18 cellular contexts compared by ENCODE assay signal in genomic region chr5:1026700-1027621, GRCh38. TPM values are rescaled to one million over a fixed set of nuclear protein-coding genes. Genes with fewer than 3 reads are reported as not detected.
DNase-seq lines count a peak whose midpoint lies in the region; ATAC-seq and TF ChIP-seq lines count a peak whose summit lies in the region.
"Had no signal": no experiment of that assay in that cellular context is flagged by ENCODE, and none has a peak within 500 bp of the region (broad histone marks: within the 10 kb centered on the region; RNA-seq: fewer than 3 reads in every experiment).

No MANE protein-coding gene starts in this region.

- H3K4me1 Mint-ChIP-seq in activated CD4-positive, alpha-beta T cell treated with anti-CD3 and anti-CD28 coated beads for 36 hours, result no peaks in the 10 kb centered on the region
- H3K4me1 Mint-ChIP-seq: CD4-positive, CD25-positive, alpha-beta regulatory T cell had no signal

- CTCF ChIA-PET in activated CD4-positive, alpha-beta T cell treated with anti-CD3 and anti-CD28 coated beads for 36 hours (lab: Charles Lee), result no interaction called here

- peaks cover 0 to 8% (median 0%) of the 10 kb centered on the region in 7 donors for H3K27me3 ChIP-seq in heart right ventricle
- H3K27me3 ChIP-seq in osteoblast (ENCODE audit: insufficient read depth, low read length), result no peaks in the 10 kb centered on the region

- intact Hi-C loops in Right ventricle myocardium superior (cut with DNase I) (no loop called here), cardiac septum (cut with DNase I) (no loop called here), heart right ventricle (cut with DNase I) (no loop called here)
- intact Hi-C loops in activated CD4-positive, alpha-beta T cell treated with anti-CD3 and anti-CD28 coated beads for 36 hours (cut with DNase I, micrococcal nuclease), result no loop called here

- H3K4me2 ChIP-seq in osteoblast (ENCODE audit: insufficient read depth, low read length), result no peak overlapping the region

- WGBS in heart right ventricle, 2 donors, result 78 to 83% methylated on average over 29 of the region's 29 CpGs

- POLR2A ChIA-PET in activated CD4-positive, alpha-beta T cell treated with anti-CD3 and anti-CD28 coated beads for 36 hours (lab: Charles Lee), result no interaction called here

- DNase-seq in Right ventricle myocardium superior (peak; percentile 48), cardiac septum (ENCODE audit: low spot score) (no peak), heart right ventricle (peak in 1 of 2 donors; percentile 14), osteoblast (ENCODE audit: insufficient read length, low spot score, missing footprints) (peak; percentile 78), GM13976 (ENCODE audit: low spot score) (no peak), medulla oblongata (ENCODE audit: extremely low spot score) (no peak)
- DNase-seq in activated CD4-positive, alpha-beta T cell treated with anti-CD3 and anti-CD28 coated beads for 36 hours, result no peak
- DNase-seq: Calu3; CD4-positive, CD25-positive, alpha-beta regulatory T cell; DMS79; HCEC 1CT; NCI-H1436 treated with DMSO at 0.1 percent for 48 hours; NCI-H2081; NCI-H526 treated with DMSO at 0.1 percent for 48 hours; NK-92 treated with Interleukin-12 subunit alpha and Interleukin-12 subunit beta, amount 100 ng/mL, for 24 hours; PC-3 had no signal

- no peaks in the 10 kb centered on the region for H3K79me2 ChIP-seq in osteoblast (ENCODE audit: insufficient read depth, low read length)

- H3K27ac Mint-ChIP-seq in activated CD4-positive, alpha-beta T cell treated with anti-CD3 and anti-CD28 coated beads for 36 hours, result no peak overlapping the region
- H3K27ac Mint-ChIP-seq: CD4-positive, CD25-positive, alpha-beta regulatory T cell had no signal

- in situ Hi-C loops in GM13976 (cut with MboI; ENCODE audit: low sequenced_read_pairs, unreplicated experiment), result no loop called here

- peak; percentile 48 for ATAC-seq in Right ventricle myocardium superior (ENCODE audit: poor library complexity)
- ATAC-seq in heart right ventricle, result peak in 5 of 8 donors; percentile 15 to 55 (median 19)
- no peak for ATAC-seq in GM18909 (IDR thresholded peaks at IDR 0.05; ENCODE audit: poor library complexity, unreplicated experiment)
- ATAC-seq in activated CD4-positive, alpha-beta T cell treated with anti-CD3 and anti-CD28 coated beads for 36 hours, result no peak
- ATAC-seq: GM12878, PC-3 had no signal

- H3K36me3 Mint-ChIP-seq in activated CD4-positive, alpha-beta T cell treated with anti-CD3 and anti-CD28 coated beads for 36 hours (ENCODE audit: low read depth), result no peaks in the 10 kb centered on the region
- H3K36me3 Mint-ChIP-seq: CD4-positive, CD25-positive, alpha-beta regulatory T cell had no signal

- H3K4me3 ChIP-seq in heart right ventricle (no peak overlapping the region), osteoblast (ENCODE audit: insufficient read depth, low read length) (no peak overlapping the region)
- H3K4me3 ChIP-seq: GM12878 had no signal

- H3K4me1 ChIP-seq in heart right ventricle (peaks cover 0 to 3% (median 0%) of the 10 kb centered on the region in 9 donors), osteoblast (ENCODE audit: insufficient read depth, low read length) (no peaks in the 10 kb centered on the region)

- no peaks in the 10 kb centered on the region for H3K27me3 Mint-ChIP-seq in activated CD4-positive, alpha-beta T cell treated with anti-CD3 and anti-CD28 coated beads for 36 hours
- H3K27me3 Mint-ChIP-seq: CD4-positive, CD25-positive, alpha-beta regulatory T cell had no signal

- H4K20me1 ChIP-seq in osteoblast (ENCODE audit: insufficient read depth, low read length), result no peaks in the 10 kb centered on the region

- H3K27ac ChIP-seq in heart right ventricle (no peak overlapping the region), osteoblast (ENCODE audit: low read depth, low read length) (no peak overlapping the region)

- H2AFZ ChIP-seq in osteoblast (ENCODE audit: low read length), result no peak overlapping the region

- H3K36me3 ChIP-seq in heart right ventricle, result no peaks in the 10 kb centered on the region
- H3K36me3 ChIP-seq in osteoblast (ENCODE audit: insufficient read depth, low read length), result no peaks in the 10 kb centered on the region

- no peak overlapping the region for H3K4me3 Mint-ChIP-seq in activated CD4-positive, alpha-beta T cell treated with anti-CD3 and anti-CD28 coated beads for 36 hours
- H3K4me3 Mint-ChIP-seq: CD4-positive, CD25-positive, alpha-beta regulatory T cell had no signal

- TF ChIP-seq CTCF in heart right ventricle (IDR thresholded peaks at IDR 0.05) (no peak), osteoblast (IDR thresholded peaks at IDR 0.05; ENCODE audit: extremely low read depth, low read depth, low read length) (no peak), GM13976 (IDR thresholded peaks at IDR 0.05; ENCODE audit: borderline replicate concordance, control extremely low read depth, extremely low read depth, insufficient read depth, missing control alignments) (no peak)

- H3K9me3 ChIP-seq in heart right ventricle (no peaks in the 10 kb centered on the region), osteoblast (ENCODE audit: low read depth, low read length) (no peaks in the 10 kb centered on the region)

- H3K9me3 Mint-ChIP-seq in activated CD4-positive, alpha-beta T cell treated with anti-CD3 and anti-CD28 coated beads for 36 hours (ENCODE audit: low read depth), result no peaks in the 10 kb centered on the region
- H3K9me3 Mint-ChIP-seq: CD4-positive, CD25-positive, alpha-beta regulatory T cell had no signal

RNA-seq across cellular contexts. Expression of gene NKD2, which starts 18.4 kb away (rescaled TPM):
- total RNA-seq in Right ventricle myocardium superior (2.8 TPM), cardiac septum (3.6 TPM), heart right ventricle (1 to 10 TPM in 7 of 10 donors, under 1 TPM in 3; 0.31 to 4.5 (median 1.5) TPM), osteoblast (under 0.01 TPM in 1 of 2 replicates, not detected in the other)
- polyA plus RNA-seq in heart right ventricle, result 10 to 100 TPM in 1 of 2 donors, 1 to 10 TPM in 1; 5.3 to 12.7 TPM
- total RNA-seq in activated CD4-positive, alpha-beta T cell treated with anti-CD3 and anti-CD28 coated beads for 36 hours, result 1 to 10 TPM in 1 of 2 experiments, under 1 TPM in 1; 0.86 to 1.1 TPM
- total RNA-seq: CD4-positive, CD25-positive, alpha-beta regulatory T cell had no signal
- polyA plus RNA-seq: CD4-positive, CD25-positive, alpha-beta regulatory T cell had no signal

Comparison
In these comparisons a context has a peak if more than half of its experiments do, and no peak if none do; other contexts are left out.
1. DNase-seq: peak in Right ventricle myocardium superior (single experiment) and osteoblast (single experiment); none in cardiac septum (single experiment), GM13976 (single experiment), activated CD4-positive, alpha-beta T cell treated with anti-CD3 and anti-CD28 coated beads for 36 hours (single experiment) and medulla oblongata (single experiment).
2. ATAC-seq: peak in Right ventricle myocardium superior (single experiment) and heart right ventricle (5 of 8); none in GM18909 (single experiment) and activated CD4-positive, alpha-beta T cell treated with anti-CD3 and anti-CD28 coated beads for 36 hours (single experiment).